23 cellular contexts compared by ENCODE assay signal in the genomic region with DNA sequence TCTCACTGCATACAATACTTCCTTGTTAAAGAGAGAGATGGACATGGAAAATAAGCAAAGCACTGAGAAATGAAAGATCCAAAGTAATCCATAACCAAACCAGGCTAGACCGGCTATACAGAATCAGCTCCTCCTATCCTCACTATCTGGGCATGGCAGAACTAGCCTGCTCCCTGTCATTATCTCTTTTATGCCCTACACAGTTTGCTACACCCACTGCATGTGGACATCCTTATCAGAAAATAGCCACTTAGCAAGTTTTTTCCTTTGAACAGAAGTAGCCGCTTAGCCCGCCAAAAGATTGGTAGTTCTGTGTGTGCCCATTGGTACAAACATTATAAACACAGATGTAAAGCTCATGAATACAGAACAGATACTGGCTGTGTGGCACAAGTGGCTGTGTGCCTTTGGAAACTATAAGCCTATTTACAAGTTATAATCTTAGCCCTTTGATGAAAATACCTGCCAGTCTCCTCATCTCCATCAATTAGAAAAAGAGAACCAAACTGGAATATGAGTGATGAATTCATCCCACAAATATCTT. TPM values are rescaled to one million over a fixed set of nuclear protein-coding genes. Genes with fewer than 3 reads are reported as not detected.
"Had no signal": no experiment of that assay in that cellular context is flagged by ENCODE, and none has a peak within 500 bp of the region (broad histone marks: within the 10 kb centered on the region; RNA-seq: fewer than 3 reads in every experiment).

No MANE protein-coding gene starts in this region.

- H3K9me3 Mint-ChIP-seq: immature natural killer cell; memory B cell; natural killer cell treated with Interleukin-12 subunit alpha and Interleukin-12 subunit beta and Interleukin-15 and Interleukin-18, amount 100 ng/mL, for 72 hours had no signal

- H3K27ac Mint-ChIP-seq: immature natural killer cell; memory B cell; natural killer cell treated with Interleukin-12 subunit alpha and Interleukin-12 subunit beta and Interleukin-15 and Interleukin-18, amount 100 ng/mL, for 72 hours; progenitor cell of endocrine pancreas had no signal

- H3K36me3 Mint-ChIP-seq: immature natural killer cell; natural killer cell treated with Interleukin-12 subunit alpha and Interleukin-12 subunit beta and Interleukin-15 and Interleukin-18, amount 100 ng/mL, for 72 hours had no signal

- H3K4me1 Mint-ChIP-seq: immature natural killer cell had no signal

- H3K4me1 ChIP-seq: gastroesophageal sphincter, lower lobe of right lung, pancreas, sigmoid colon, transverse colon had no signal

- H3K4me3 Mint-ChIP-seq: immature natural killer cell; memory B cell; natural killer cell treated with Interleukin-12 subunit alpha and Interleukin-12 subunit beta and Interleukin-15 and Interleukin-18, amount 100 ng/mL, for 72 hours had no signal

- DNase-seq: effector memory CD4-positive, alpha-beta T cell; glutamatergic neuron; immature natural killer cell; left lung; lower lobe of right lung; midbrain; occipital lobe; pancreas; retina; sigmoid colon; small intestine; stimulated activated CD4-positive, alpha-beta T cell treated with anti-CD3 and anti-CD28 coated beads, Interleukin-12 subunit alpha, Interleukin-12 subunit beta, amount 100 ng/mL, for 4 hours; stimulated activated naive CD4-positive, alpha-beta T cell; stomach; substantia nigra; transverse colon had no signal

- H3K27ac ChIP-seq: esophagus muscularis mucosa, gastroesophageal sphincter, left lung, lower lobe of right lung, pancreas, sigmoid colon, stomach, thoracic aorta, transverse colon had no signal

- ATAC-seq: gastroesophageal sphincter; left lung; lower lobe of right lung; natural killer cell treated with Interleukin-12 subunit alpha and Interleukin-12 subunit beta and Interleukin-15 and Interleukin-18, amount 100 ng/mL, for 72 hours; pancreas had no signal

- H3K4me3 ChIP-seq: esophagus muscularis mucosa, gastroesophageal sphincter, left lung, lower lobe of right lung, pancreas, sigmoid colon, stomach, thoracic aorta, transverse colon had no signal

- H3K36me3 ChIP-seq: esophagus muscularis mucosa, gastroesophageal sphincter, left lung, lower lobe of right lung, pancreas, sigmoid colon, stomach, thoracic aorta, transverse colon had no signal

- H3K9me3 ChIP-seq: esophagus muscularis mucosa, gastroesophageal sphincter, left lung, lower lobe of right lung, pancreas, sigmoid colon, stomach, thoracic aorta, transverse colon had no signal

- H3K27me3 ChIP-seq: pancreas had no signal

RNA-seq across cellular contexts. Expression of a gene that starts 34.6 kb away (rescaled TPM):
- polyA plus RNA-seq: keratinocyte had no signal
